Comparison of ENCODE assay signal across 20 cellular contexts in genomic region chr14:38880643-38881567, GRCh38.
DNase-seq lines count a peak whose midpoint lies in the region; ATAC-seq and TF ChIP-seq lines count a peak whose summit lies in the region.
"Had no signal": no experiment of that assay in that cellular context is flagged by ENCODE, and none has a peak within 500 bp of the region (broad histone marks: within the 10 kb centered on the region; RNA-seq: fewer than 3 reads in every experiment).

No MANE protein-coding gene starts in this region.

- CTCF ChIA-PET in SK-N-SH (lab: Yijun Ruan, JAX), result no interaction called here

- 48 to 49% methylated on average over 3 of the region's 3 CpGs for WGBS in heart right ventricle, 2 donors
- WGBS in SK-N-SH (ENCODE audit: low lambda C conversion rate), result 3% methylated on average over 3 of the region's 3 CpGs

- no peaks in the 10 kb centered on the region for H3K9me3 Mint-ChIP-seq in activated T-cell treated with anti-CD3 and anti-CD28 coated beads, Interleukin-2, amount 50 U/mL, for 24 hours
- H3K9me3 Mint-ChIP-seq: HFFc6 had no signal

- no peak overlapping the region for H3K4me3 Mint-ChIP-seq in activated T-cell treated with anti-CD3 and anti-CD28 coated beads, Interleukin-2, amount 50 U/mL, for 24 hours
- H3K4me3 Mint-ChIP-seq: HFFc6, IgD-negative memory B cell had no signal

- H2AFZ ChIP-seq in SK-N-SH (ENCODE audit: low read depth), result no peak overlapping the region

- ATAC-seq in heart right ventricle, result no peak
- peak; percentile 65 for ATAC-seq in upper lobe of right lung

- no peaks in the 10 kb centered on the region for H3K9me3 ChIP-seq in cardiac muscle cell (ENCODE audit: low read depth)
- no peaks in the 10 kb centered on the region for H3K9me3 ChIP-seq in heart right ventricle
- no peaks in the 10 kb centered on the region for H3K9me3 ChIP-seq in SK-N-SH
- H3K9me3 ChIP-seq in upper lobe of right lung, result no peaks in the 10 kb centered on the region
- no peaks in the 10 kb centered on the region for H3K9me3 ChIP-seq in ascending aorta

- no peak for TF ChIP-seq EP300 in SK-N-SH (IDR thresholded peaks at IDR 0.05; ENCODE audit: borderline replicate concordance in 1 of 2, low read depth in 1 of 2, low read length in 1 of 2)

- peak; percentile 4 to 21 for DNase-seq in cardiac muscle cell (ENCODE audit: low read depth in 1 of 2, low spot score in 1 of 2)
- no peak for DNase-seq in heart right ventricle
- DNase-seq in SK-N-SH, result peak; percentile 1
- peak; percentile 27 for DNase-seq in left kidney (ENCODE audit: low read depth, low spot score)
- DNase-seq in upper lobe of right lung, result no peak
- no peak for DNase-seq in ascending aorta (ENCODE audit: low spot score in 2 of 2)
- DNase-seq in activated T-cell treated with anti-CD3 and anti-CD28 coated beads, Interleukin-2, amount 50 U/mL, for 24 hours, result no peak
- no peak for DNase-seq in activated CD4-positive, CD25-positive, alpha-beta regulatory T cell (lab: John Stamatoyannopoulos, UW)
- DNase-seq: C1 segment of cervical spinal cord, DMS 273 treated with DMSO at 0.1 percent for 48 hours, HFFc6, Kasumi-1, MM.1S, NCI-H1417, NCI-H1930, NCI-H2171, NCI-H446, NCI-H748 treated with DMSO at 0.1 percent for 48 hours had no signal

- H3K4me3 ChIP-seq in cardiac muscle cell, result no peak overlapping the region
- H3K4me3 ChIP-seq in heart right ventricle, result no peak overlapping the region
- no peak overlapping the region for H3K4me3 ChIP-seq in SK-N-SH (ENCODE audit: low read depth in 2 of 2, low read length in 1 of 2)
- H3K4me3 ChIP-seq in upper lobe of right lung, result no peak overlapping the region
- H3K4me3 ChIP-seq in ascending aorta, result no peak overlapping the region
- H3K4me3 ChIP-seq: SJCRH30 had no signal

- no peaks in the 10 kb centered on the region for H3K4me1 Mint-ChIP-seq in activated T-cell treated with anti-CD3 and anti-CD28 coated beads, Interleukin-2, amount 50 U/mL, for 24 hours (ENCODE audit: low read depth)
- H3K4me1 Mint-ChIP-seq: IgD-negative memory B cell had no signal

- H3K27me3 Mint-ChIP-seq in activated T-cell treated with anti-CD3 and anti-CD28 coated beads, Interleukin-2, amount 50 U/mL, for 24 hours, result peaks cover 15% of the 10 kb centered on the region

- no peaks in the 10 kb centered on the region for H4K20me1 ChIP-seq in SK-N-SH (ENCODE audit: insufficient read depth)

- no peak overlapping the region for H3K27ac ChIP-seq in cardiac muscle cell
- peak overlapping the region in 5 of 10 donors; percentile 10 to 60 (median 32) for H3K27ac ChIP-seq in heart right ventricle
- no peak overlapping the region; a peak in 1 of 4 replicates for H3K27ac ChIP-seq in SK-N-SH (ENCODE audit: low read depth in 2 of 2, low read length in 1 of 2)
- no peak overlapping the region for H3K27ac ChIP-seq in upper lobe of right lung
- H3K27ac ChIP-seq in ascending aorta, result no peak overlapping the region
- H3K27ac ChIP-seq: SJCRH30 had no signal

- no peak for TF ChIP-seq CTCF in cardiac muscle cell (IDR thresholded peaks at IDR 0.05; ENCODE audit: low read depth, low read length)
- TF ChIP-seq CTCF in heart right ventricle (IDR thresholded peaks at IDR 0.05), result no peak
- TF ChIP-seq CTCF in SK-N-SH (IDR thresholded peaks at IDR 0.05), result no peak
- no peak for TF ChIP-seq CTCF in upper lobe of right lung (IDR thresholded peaks at IDR 0.05)
- TF ChIP-seq CTCF in ascending aorta (IDR thresholded peaks at IDR 0.05), result no peak

- no peak for TF ChIP-seq RAD21 in SK-N-SH (IDR thresholded peaks at IDR 0.05; ENCODE audit: low read length)

- H3K27ac Mint-ChIP-seq in activated T-cell treated with anti-CD3 and anti-CD28 coated beads, Interleukin-2, amount 50 U/mL, for 24 hours, result no peak overlapping the region
- H3K27ac Mint-ChIP-seq: HFFc6, IgD-negative memory B cell had no signal

- H3K4me1 ChIP-seq in cardiac muscle cell (ENCODE audit: low read depth), result no peaks in the 10 kb centered on the region
- peaks cover 0 to 38% (median 5%) of the 10 kb centered on the region in 9 donors for H3K4me1 ChIP-seq in heart right ventricle
- no peaks in the 10 kb centered on the region; a peak in 1 of 4 replicates for H3K4me1 ChIP-seq in SK-N-SH (ENCODE audit: control insufficient read depth in 1 of 2, insufficient read depth in 2 of 2, low read depth in 1 of 2, low read length in 1 of 2)
- peaks cover 4% of the 10 kb centered on the region for H3K4me1 ChIP-seq in upper lobe of right lung
- no peaks in the 10 kb centered on the region for H3K4me1 ChIP-seq in ascending aorta
- H3K4me1 ChIP-seq: SJCRH30 had no signal

- H3K9me2 ChIP-seq in SK-N-SH, result no peaks in the 10 kb centered on the region

- H3K27me3 ChIP-seq in cardiac muscle cell, result no peaks in the 10 kb centered on the region
- H3K27me3 ChIP-seq in heart right ventricle, result no peaks in the 10 kb centered on the region
- no peaks in the 10 kb centered on the region; the same call in 1 of the 2 replicates for H3K27me3 ChIP-seq in SK-N-SH (ENCODE audit: insufficient read depth)
- no peaks in the 10 kb centered on the region for H3K27me3 ChIP-seq in upper lobe of right lung
- no peaks in the 10 kb centered on the region for H3K27me3 ChIP-seq in ascending aorta
- H3K27me3 ChIP-seq: SJCRH30 had no signal

- H3K9ac ChIP-seq in SK-N-SH, result no peak overlapping the region

- intact Hi-C loops in heart right ventricle (cut with DNase I), result loop anchor here in 1 of 10 donors (10.0 kb wide), 1 partner anchor 114 kb away; no protein-coding TSS in a partner anchor
- intact Hi-C loops in upper lobe of right lung (cut with DNase I), result no loop called here
- intact Hi-C loops in ascending aorta (cut with DNase I), result no loop called here

- POLR2A ChIA-PET in SK-N-SH (lab: Yijun Ruan, JAX), result no interaction called here

- H3K36me3 Mint-ChIP-seq in activated T-cell treated with anti-CD3 and anti-CD28 coated beads, Interleukin-2, amount 50 U/mL, for 24 hours (ENCODE audit: low read depth), result no peaks in the 10 kb centered on the region
- H3K36me3 Mint-ChIP-seq: IgD-negative memory B cell had no signal

- H3K79me2 ChIP-seq in SK-N-SH (ENCODE audit: insufficient read depth), result no peaks in the 10 kb centered on the region

- H3K4me2 ChIP-seq in SK-N-SH, result no peak overlapping the region

- H3F3A ChIP-seq in SK-N-SH (replicated peaks; ENCODE audit: insufficient read depth), result no peaks in the 10 kb centered on the region

- H3K36me3 ChIP-seq in cardiac muscle cell, result no peaks in the 10 kb centered on the region
- H3K36me3 ChIP-seq in heart right ventricle, result no peaks in the 10 kb centered on the region
- no peaks in the 10 kb centered on the region for H3K36me3 ChIP-seq in SK-N-SH (replicated peaks in 1 of 2; ENCODE audit: control insufficient read depth in 1 of 2, insufficient read depth in 2 of 2, low read length in 1 of 2)
- no peaks in the 10 kb centered on the region for H3K36me3 ChIP-seq in upper lobe of right lung
- no peaks in the 10 kb centered on the region for H3K36me3 ChIP-seq in ascending aorta
- H3K36me3 ChIP-seq: SJCRH30 had no signal

TF ChIP-seq in SK-N-SH, 30 proteins besides CTCF, POLR2A, EP300 and RAD21:
- peak; percentile 19; the same call in 1 of the 2 replicates for TF ChIP-seq GATA2 (CRISPR knock-in tag; IDR thresholded peaks at IDR 0.05)
- TF ChIP-seq POLR2AphosphoS5 (IDR thresholded peaks at IDR 0.05; ENCODE audit: low read depth, low read length), result no peak

Comparison
In these comparisons a context has a peak if more than half of its experiments do, and no peak if none do; other contexts are left out.
1. DNase-seq: peak in cardiac muscle cell (2 of 2), SK-N-SH (single experiment) and left kidney (single experiment); none in heart right ventricle (0 of 2), upper lobe of right lung (single experiment), ascending aorta (0 of 2), activated T-cell treated with anti-CD3 and anti-CD28 coated beads, Interleukin-2, amount 50 U/mL, for 24 hours (single experiment) and activated CD4-positive, CD25-positive, alpha-beta regulatory T cell (0 of 4).